ENCODE assay signal across 23 cellular contexts in genomic region chr2:145000376-145000775, GRCh38.
"Had no signal": no experiment of that assay in that cellular context is flagged by ENCODE, and none has a peak within 500 bp of the region (broad histone marks: within the 10 kb centered on the region; RNA-seq: fewer than 3 reads in every experiment).

No MANE protein-coding gene starts in this region.

- FAIRE-seq: endometrium, islet of Langerhans, pancreas, small intestine had no signal

- H3K4me1 ChIP-seq: body of pancreas, pancreas, right lobe of liver, upper lobe of right lung had no signal

- DNase-seq: activated CD4-positive, alpha-beta T cell treated with anti-CD3 and anti-CD28 coated beads, Interleukin-2, amount 50 U/mL, for 4 hours; activated gamma-delta T cell treated with Interleukin-2 at 50 U/mL for 16 hours; activated T-cell treated with anti-CD3 and anti-CD28 coated beads, Interleukin-2, amount 50 U/mL, for 72 hours; amniotic stem cell; body of pancreas; cortex of kidney; hippocampal formation; left cardiac atrium; lower lobe of right lung; natural killer cell; pancreas; right lobe of liver; small intestine; stimulated activated CD4-positive, alpha-beta T cell treated with anti-CD3 and anti-CD28 coated beads, Interleukin-4, amount 100 ng/mL, for 24 hours; upper lobe of right lung; WERI-Rb-1 had no signal

- H3K27me3 ChIP-seq: body of pancreas, pancreas, right lobe of liver, upper lobe of right lung had no signal

- H3K4me1 Mint-ChIP-seq: central memory CD8-positive, alpha-beta T cell; natural killer cell; stimulated activated effector memory CD8-positive, alpha-beta T cell treated with anti-CD3 and anti-CD28 coated beads, Interleukin-12 subunit alpha, Interleukin-12 subunit beta, amount 100 ng/mL, for 72 hours had no signal

- H3K4me3 Mint-ChIP-seq: activated T-cell treated with anti-CD3 and anti-CD28 coated beads, Interleukin-2, amount 50 U/mL, for 72 hours; central memory CD8-positive, alpha-beta T cell; natural killer cell; stimulated activated effector memory CD8-positive, alpha-beta T cell treated with anti-CD3 and anti-CD28 coated beads, Interleukin-12 subunit alpha, Interleukin-12 subunit beta, amount 100 ng/mL, for 72 hours; T-helper 1 cell treated with Interleukin-12 subunit alpha and Interleukin-12 subunit beta and Interleukin-4 antibody, amounts not matched to agents 30 μg/mL and 1 μg/mL, for 36 hours had no signal

- H3K27ac ChIP-seq: body of pancreas, lower lobe of right lung, pancreas, right lobe of liver, upper lobe of right lung, WERI-Rb-1 had no signal

- H3K9me3 ChIP-seq: body of pancreas, lower lobe of right lung, pancreas, right lobe of liver, thoracic aorta, upper lobe of right lung had no signal

- H3K4me3 ChIP-seq: body of pancreas, lower lobe of right lung, pancreas, right lobe of liver, thoracic aorta, upper lobe of right lung had no signal

- H3K27ac Mint-ChIP-seq: activated naive CD4-positive, alpha-beta T cell treated with anti-CD3 and anti-CD28 coated beads, Interleukin-2, amount 50 U/mL, for 72 hours; activated T-cell treated with anti-CD3 and anti-CD28 coated beads, Interleukin-2, amount 50 U/mL, for 72 hours; natural killer cell; stimulated activated effector memory CD8-positive, alpha-beta T cell treated with anti-CD3 and anti-CD28 coated beads, Interleukin-12 subunit alpha, Interleukin-12 subunit beta, amount 100 ng/mL, for 72 hours; T-helper 1 cell treated with Interleukin-12 subunit alpha and Interleukin-12 subunit beta and Interleukin-4 antibody, amounts not matched to agents 30 μg/mL and 1 μg/mL, for 36 hours had no signal

- H3K36me3 ChIP-seq: lower lobe of right lung, pancreas, right lobe of liver, thoracic aorta, upper lobe of right lung, WERI-Rb-1 had no signal

- H3K36me3 Mint-ChIP-seq: activated naive CD4-positive, alpha-beta T cell treated with anti-CD3 and anti-CD28 coated beads, Interleukin-2, amount 50 U/mL, for 72 hours; stimulated activated effector memory CD8-positive, alpha-beta T cell treated with anti-CD3 and anti-CD28 coated beads, Interleukin-12 subunit alpha, Interleukin-12 subunit beta, amount 100 ng/mL, for 72 hours had no signal

- H3K9me3 Mint-ChIP-seq: activated naive CD4-positive, alpha-beta T cell treated with anti-CD3 and anti-CD28 coated beads, Interleukin-2, amount 50 U/mL, for 72 hours; activated T-cell treated with anti-CD3 and anti-CD28 coated beads, Interleukin-2, amount 50 U/mL, for 72 hours; central memory CD8-positive, alpha-beta T cell; natural killer cell; stimulated activated effector memory CD8-positive, alpha-beta T cell treated with anti-CD3 and anti-CD28 coated beads, Interleukin-12 subunit alpha, Interleukin-12 subunit beta, amount 100 ng/mL, for 72 hours; T-helper 1 cell treated with Interleukin-12 subunit alpha and Interleukin-12 subunit beta and Interleukin-4 antibody, amounts not matched to agents 30 μg/mL and 1 μg/mL, for 36 hours had no signal

- ATAC-seq: activated naive CD4-positive, alpha-beta T cell treated with anti-CD3 and anti-CD28 coated beads, Interleukin-2, amount 50 U/mL, for 72 hours; activated T-cell treated with anti-CD3 and anti-CD28 coated beads, Interleukin-2, amount 50 U/mL, for 72 hours; body of pancreas; lower lobe of right lung; natural killer cell; pancreas; right lobe of liver; stimulated activated effector memory CD8-positive, alpha-beta T cell treated with anti-CD3 and anti-CD28 coated beads, Interleukin-12 subunit alpha, Interleukin-12 subunit beta, amount 100 ng/mL, for 72 hours; upper lobe of right lung had no signal
